ENCODE assay signal across 10 cellular contexts in genomic region chr2:15823459-15824396, GRCh38.
"Had no signal": no experiment of that assay in that cellular context is flagged by ENCODE, and none has a peak within 500 bp of the region (broad histone marks: within the 10 kb centered on the region; RNA-seq: fewer than 3 reads in every experiment).

No MANE protein-coding gene starts in this region.

- H3K4me3 ChIP-seq: GM23248, HAP-1 had no signal

- H3K9me3 ChIP-seq: HAP-1 had no signal

- H3K4me2 ChIP-seq: KMS-11 had no signal

- ATAC-seq: HCT116 had no signal

- H2AFZ ChIP-seq: GM23248 had no signal

- DNase-seq: GM23248, GOT3, H7, HFFc6, IMR-90, KBM-7 had no signal

- H3K36me3 ChIP-seq: HAP-1 had no signal

- H3K27ac ChIP-seq: GM23248, HL-60, KMS-11 had no signal

- H3K9ac ChIP-seq: GM23248, KMS-11 had no signal

- H3K4me1 ChIP-seq: HAP-1 had no signal
